ENCODE assay signal across 5 cellular contexts in the genomic region with DNA sequence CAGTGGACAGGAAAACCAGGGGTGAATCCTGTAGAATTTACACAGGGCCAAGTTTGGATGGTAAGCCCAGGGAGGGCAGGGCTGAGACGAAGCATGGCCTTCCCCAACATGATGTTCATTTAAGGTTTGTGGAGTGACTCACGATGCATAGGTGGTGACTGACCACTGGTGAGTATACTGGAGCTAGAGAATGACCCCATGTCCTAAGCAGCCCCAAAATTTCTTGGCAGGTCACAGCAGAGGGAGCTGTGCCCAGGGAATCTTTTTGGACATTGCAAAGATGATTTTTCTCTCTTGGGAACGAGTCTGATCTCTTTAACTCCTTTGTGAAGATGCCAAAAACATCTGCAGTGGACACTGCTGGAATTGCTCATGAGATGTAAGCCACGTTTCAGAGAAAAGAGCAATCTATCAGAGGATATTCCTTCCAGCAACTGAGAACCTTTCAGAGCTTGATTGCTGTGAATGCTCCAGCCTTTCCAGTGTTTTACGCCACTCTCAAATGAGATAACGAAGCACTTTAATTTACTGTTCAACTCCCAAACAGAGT.
DNase-seq lines count a peak whose midpoint lies in the region; ATAC-seq, FAIRE-seq and TF ChIP-seq lines count a peak whose summit lies in the region.
"Not testable (repeated sequence)": the region's sequence is repeated elsewhere in the genome, so short reads cannot be mapped to it uniquely, and the experiment has no call there.

No MANE protein-coding gene starts in this region.

- H3K27ac ChIP-seq in A549; K562 (ENCODE audit: extremely low read depth, low read depth, low read length); HepG2 (ENCODE audit: extremely low read length, insufficient read depth, low read length): not testable (repeated sequence)

- H3K9me3 ChIP-seq in A549; K562 (replicated peaks; ENCODE audit: control insufficient read depth, insufficient read depth, low read depth, low read length); HepG2 (ENCODE audit: low read length): not testable (repeated sequence)

- H3K4me3 ChIP-seq in A549; K562; HepG2 (replicated peaks in 1 of 3; ENCODE audit: insufficient read depth in 1 of 3, low read depth in 2 of 3, low read length in 3 of 3): not testable (repeated sequence)

- POLR2A ChIA-PET in A549 (lab: Yijun Ruan, JAX); K562 (lab: Yijun Ruan, JAX); HepG2 (lab: Yijun Ruan, JAX): not testable (repeated sequence)

- ATAC-seq in A549 (peak; percentile 52 to 64; a peak in 4 of 6 replicates), K562 (peak; percentile 49; the same call in 1 of the 3 replicates), left cardiac atrium (peak; percentile 26 to 27), HepG2 (peak; percentile 40; the same call in 2 of the 3 replicates), sciatic nerve (peak; percentile 44)

- in situ Hi-C loops in K562 (cut with MboI) = loop anchor here (5.0 kb wide), 1 partner anchor 312 kb away; no protein-coding TSS in a partner anchor
- in situ Hi-C loops in HepG2 (cut with HindIII; ENCODE audit: extremely low pct_ligation_motif_present, low pct_unique_long_range_greater_than_20kb) = not testable (repeated sequence)

- not testable (repeated sequence) for H3K9ac ChIP-seq in K562 (ENCODE audit: insufficient read depth in 1 of 2, low read depth in 2 of 2, low read length in 2 of 2); HepG2 (ENCODE audit: insufficient read depth, low read depth, low read length)

- not testable (repeated sequence) for H3K9me1 ChIP-seq in K562 (ENCODE audit: control insufficient read depth, insufficient read depth, low read length)

- not testable (repeated sequence) for H3K4me1 ChIP-seq in A549; K562 (replicated peaks in 1 of 2; ENCODE audit: control insufficient read depth in 2 of 2, insufficient read depth in 2 of 2, low read length in 2 of 2); HepG2 (ENCODE audit: insufficient read depth, low read length)

- not testable (repeated sequence) for TF ChIP-seq POLR2A in A549 (IDR thresholded peaks at IDR 0.05; ENCODE audit: low read length); K562 (conservative IDR thresholded peaks at IDR 0.05); HepG2 (IDR thresholded peaks at IDR 0.05; ENCODE audit: insufficient read depth in 1 of 2, low read depth in 2 of 2, low read length in 2 of 2)

- TF ChIP-seq RAD21 in A549 (conservative IDR thresholded peaks at IDR 0.05 in 1 of 2, IDR thresholded peaks at IDR 0.05 in 1 of 2); K562 (CRISPR knock-in tag; conservative IDR thresholded peaks at IDR 0.05 in 1 of 2, IDR thresholded peaks at IDR 0.05 in 1 of 2); HepG2 (CRISPR knock-in tag; IDR thresholded peaks at IDR 0.05): not testable (repeated sequence)

- TF ChIP-seq CTCF in A549 (IDR thresholded peaks at IDR 0.05); K562 (IDR thresholded peaks at IDR 0.05 in 2 of 3, conservative IDR thresholded peaks at IDR 0.05 in 1 of 3; ENCODE audit: insufficient read depth in 2 of 3, low read depth in 1 of 3, low read length in 3 of 3); HepG2 (CRISPR knock-in tag; IDR thresholded peaks at IDR 0.05): not testable (repeated sequence)

- H3K79me2 ChIP-seq in K562 (ENCODE audit: control insufficient read depth, insufficient read depth, low read length); HepG2 (ENCODE audit: insufficient read depth, low read length): not testable (repeated sequence)

- FAIRE-seq in A549 (lab: Jason Lieb, UNC); K562 (lab: Jason Lieb, UNC); HepG2 (lab: Jason Lieb, UNC): not testable (repeated sequence)

- not testable (repeated sequence) for H3K36me3 ChIP-seq in K562 (ENCODE audit: control insufficient read depth, insufficient read depth, low read length); HepG2 (replicated peaks in 1 of 2; ENCODE audit: control insufficient read depth in 1 of 2, insufficient read depth in 2 of 2, low read length in 2 of 2)

- H3K4me2 ChIP-seq in A549; K562 (ENCODE audit: insufficient read depth, low read length); HepG2 (ENCODE audit: low read depth, low read length): not testable (repeated sequence)

- H4K20me1 ChIP-seq in K562 (replicated peaks; ENCODE audit: control insufficient read depth, insufficient read depth, low read length); HepG2 (ENCODE audit: insufficient read depth, low read length): not testable (repeated sequence)

- no CpG with 5 or more reads among the region's 6 CpGs for WGBS in A549 (ENCODE audit: missing lambda C conversion rate)
- WGBS in K562 (ENCODE audit: insufficient coverage, low coverage, missing lambda C conversion rate) = 63% methylated on average over 1 of the region's 6 CpGs
- no CpG with 5 or more reads among the region's 6 CpGs for WGBS in HepG2 (ENCODE audit: low lambda C conversion rate)

- not testable (repeated sequence) for H2AFZ ChIP-seq in K562 (ENCODE audit: low read depth, low read length); HepG2 (ENCODE audit: low read length)

- not testable (repeated sequence) for H3K27me3 ChIP-seq in K562 (ENCODE audit: control insufficient read depth in 2 of 2, insufficient read depth in 2 of 2, low read length in 2 of 2); HepG2 (ENCODE audit: control insufficient read depth in 1 of 2, insufficient read depth in 2 of 2, low read length in 2 of 2)

- not testable (repeated sequence) for BruUV-seq in K562 (replicated peaks; lab: Mats Ljungman, UMichigan); HepG2 (replicated peaks; lab: Mats Ljungman, UMichigan)

- not testable (repeated sequence) for DNase-seq in A549 (ENCODE audit: low read depth in 1 of 2, low spot score in 1 of 2); K562 (ENCODE audit: extremely low read depth in 1 of 4, low spot score in 3 of 4); left cardiac atrium; HepG2 (ENCODE audit: low spot score); sciatic nerve (ENCODE audit: low spot score)

- CTCF ChIA-PET in A549 (lab: Yijun Ruan, JAX); K562 (lab: Yijun Ruan, JAX; ENCODE audit: low intra/inter-chr PET ratio); HepG2 (lab: Yijun Ruan, JAX; ENCODE audit: low intra/inter-chr PET ratio, low total read pairs): not testable (repeated sequence)

- not testable (repeated sequence) for TF ChIP-seq EP300 in A549 (IDR thresholded peaks at IDR 0.05); K562 (IDR thresholded peaks at IDR 0.05; ENCODE audit: low read length); HepG2 (IDR thresholded peaks at IDR 0.05; ENCODE audit: low read depth in 2 of 2, low read length in 2 of 2); HepG2 (CRISPR knock-in tag; IDR thresholded peaks at IDR 0.05; ENCODE audit: borderline replicate concordance)

- intact Hi-C loops in K562 (cut with micrococcal nuclease); left cardiac atrium (cut with DNase I); HepG2 (cut with micrococcal nuclease; ENCODE audit: unreplicated experiment); sciatic nerve (cut with DNase I): not testable (repeated sequence)
